In the genomic region with DNA sequence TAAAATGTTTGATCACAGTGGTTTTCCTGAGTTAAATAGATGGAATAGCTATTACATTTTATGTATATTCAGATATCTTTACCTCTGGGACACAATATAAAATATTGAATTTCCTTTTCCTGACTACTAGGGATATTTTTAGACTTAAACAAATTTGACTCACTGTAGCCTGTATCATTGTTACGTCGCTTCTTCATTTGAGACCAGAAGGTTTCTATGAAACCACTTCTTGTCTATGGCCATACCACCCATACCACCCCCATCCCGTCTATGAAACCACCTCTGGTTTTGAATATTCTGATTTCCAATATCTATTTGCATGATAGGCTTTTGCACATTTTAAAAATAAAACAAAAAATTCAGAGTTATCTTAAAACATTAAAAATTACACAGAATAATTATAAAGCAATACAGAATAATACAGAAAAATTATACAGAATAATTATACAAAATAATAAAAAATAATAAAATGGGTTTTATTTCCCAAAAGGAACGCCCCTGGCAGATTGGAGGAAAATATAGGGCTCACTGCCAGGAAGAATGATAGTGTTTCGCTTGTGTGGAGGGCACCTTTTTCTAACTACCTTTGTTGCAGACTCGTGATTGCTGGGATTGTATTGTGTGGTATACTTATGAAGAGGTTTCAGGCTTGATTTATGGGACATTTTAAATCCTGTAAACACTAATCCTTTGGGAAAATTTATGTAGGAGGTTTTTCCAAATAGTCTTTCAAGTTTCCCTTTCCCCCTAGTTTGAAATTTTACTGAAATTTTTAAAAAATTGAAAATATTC, we compare ENCODE assay signal across 14 cellular contexts. TPM values are rescaled to one million over a fixed set of nuclear protein-coding genes. Genes with fewer than 3 reads are reported as not detected.
DNase-seq lines count a peak whose midpoint lies in the region; ATAC-seq and TF ChIP-seq lines count a peak whose summit lies in the region.
"Had no signal": no experiment of that assay in that cellular context is flagged by ENCODE, and none has a peak within 500 bp of the region (broad histone marks: within the 10 kb centered on the region; RNA-seq: fewer than 3 reads in every experiment).

No MANE protein-coding gene starts in this region.

- ATAC-seq in HG03571 (IDR thresholded peaks at IDR 0.05; ENCODE audit: unreplicated experiment), result peak; percentile 27
- ATAC-seq in WTC11, result no peak
- no peak for ATAC-seq in GM21619 (IDR thresholded peaks at IDR 0.05; ENCODE audit: unreplicated experiment)

- H3K4me3 Mint-ChIP-seq in WTC11, result no peak overlapping the region
- H3K4me3 Mint-ChIP-seq in osteocyte (ENCODE audit: unreplicated experiment), result no peak overlapping the region

- TF ChIP-seq CTCF in WTC11 (IDR thresholded peaks at IDR 0.05) (no peak), osteocyte (IDR thresholded peaks at IDR 0.05) (no peak)

- H3K27me3 Mint-ChIP-seq in WTC11 (ENCODE audit: low read depth) (peaks cover 5% of the 10 kb centered on the region; the same call in 1 of the 2 replicates), osteocyte (ENCODE audit: unreplicated experiment) (no peaks in the 10 kb centered on the region)

- H3K36me3 Mint-ChIP-seq in WTC11 (no peaks in the 10 kb centered on the region), osteocyte (ENCODE audit: unreplicated experiment) (no peaks in the 10 kb centered on the region)

- DNase-seq in NCI-H82 (lab: John Stamatoyannopoulos, UW), result peak; percentile 59
- DNase-seq in NCI-H82 treated with DMSO at 0.1 percent for 48 hours (lab: John Stamatoyannopoulos, UW; ENCODE audit: unreplicated experiment), result no peak
- DNase-seq in WTC11 (ENCODE audit: low spot score), result no peak
- no peak for DNase-seq in osteocyte (ENCODE audit: extremely low spot score, unreplicated experiment)
- no peak for DNase-seq in HK-2 (ENCODE audit: unreplicated experiment)
- no peak for DNase-seq in ecto neural progenitor cell (ENCODE audit: low spot score)
- DNase-seq: activated CD8-positive, alpha-beta memory T cell treated with anti-CD3 and anti-CD28 coated beads, Interleukin-2, amount 50 U/mL, for 4 hours; effector CD8-positive, alpha-beta T cell; HCEC 1CT; SIG-M5; stimulated activated CD4-positive, alpha-beta T cell treated with anti-CD3 and anti-CD28 coated beads, Interleukin-12 subunit alpha, Interleukin-12 subunit beta, amount 100 ng/mL, for 4 hours; thyroid gland had no signal

- POLR2A ChIA-PET in WTC11 (lab: Charles Lee), result interaction anchor here (0.6 kb wide), 1 partner anchor 22 kb away, joined by 3 read pairs; no protein-coding TSS in a partner anchor

- peaks cover 27% of the 10 kb centered on the region for H3K4me1 Mint-ChIP-seq in WTC11
- H3K4me1 Mint-ChIP-seq in osteocyte (ENCODE audit: unreplicated experiment), result peaks cover 39% of the 10 kb centered on the region

- H3K9me3 Mint-ChIP-seq in WTC11, result no peaks in the 10 kb centered on the region
- no peaks in the 10 kb centered on the region for H3K9me3 Mint-ChIP-seq in osteocyte (ENCODE audit: unreplicated experiment)

- CTCF ChIA-PET in WTC11 (lab: Charles Lee), result interaction anchor here (4.5 kb wide), 1 partner anchor 37 kb away, joined by 20 read pairs; no protein-coding TSS in a partner anchor

- H3K27ac Mint-ChIP-seq in WTC11 (no peak overlapping the region), osteocyte (ENCODE audit: unreplicated experiment) (peak overlapping the region; percentile 89)

TF ChIP-seq in WTC11, 78 proteins besides CTCF, POLR2A, EP300 and RAD21:
- peak; percentile 94 for TF ChIP-seq HMGA2 (CRISPR knock-in tag; IDR thresholded peaks at IDR 0.05)
- TF ChIP-seq SOX15 (CRISPR knock-in tag; IDR thresholded peaks at IDR 0.05), result no peak
- TF ChIP-seq TP53 (CRISPR knock-in tag; IDR thresholded peaks at IDR 0.05), result no peak
- TF ChIP-seq NR3C1 (CRISPR knock-in tag; conservative IDR thresholded peaks at IDR 0.05; ENCODE audit: low read depth), result no peak

RNA-seq across cellular contexts. Expression of a gene that starts 4.7 kb away (rescaled TPM):
- total RNA-seq in WTC11 (2021) (48.5 to 50.2 TPM (median 48.8 TPM) in 3 replicates), osteocyte (54.0 and 59.8 TPM in 2 replicates)

RNA-seq across cellular contexts. Expression of a gene that starts 44.8 kb away (rescaled TPM):
- 2.6 to 3.8 TPM (median 2.7 TPM) in 3 replicates for total RNA-seq in WTC11 (2021)
- total RNA-seq in osteocyte, result 1.5 and 1.6 TPM in 2 replicates
